1 cellular context compared by ENCODE assay signal in genomic region chr16:11583171-11583570, GRCh38.
TF ChIP-seq lines count a peak whose summit lies in the region.

No MANE protein-coding gene starts in this region.

TF ChIP-seq in H1, 55 proteins besides CTCF, POLR2A, EP300 and RAD21:
- TF ChIP-seq FOSL1 (IDR thresholded peaks at IDR 0.05; ENCODE audit: insufficient read depth, low read depth, low read length): no peak
- TF ChIP-seq TEAD4 (IDR thresholded peaks at IDR 0.05; ENCODE audit: low read depth, low read length): no peak
- no peak for TF ChIP-seq BRCA1 (IDR thresholded peaks at IDR 0.05; ENCODE audit: low read depth, low read length)
- TF ChIP-seq KDM4A (IDR thresholded peaks at IDR 0.05; ENCODE audit: low read depth, low read length, severe bottlenecking): no peak
- no peak for TF ChIP-seq POU5F1 (IDR thresholded peaks at IDR 0.05; ENCODE audit: low read depth, low read length)
- no peak for TF ChIP-seq SIX5 (IDR thresholded peaks at IDR 0.05; ENCODE audit: low read depth, low read length)
- no peak for TF ChIP-seq GABPA (IDR thresholded peaks at IDR 0.05; ENCODE audit: borderline replicate concordance, insufficient read depth, low read length)
- TF ChIP-seq MAFK (IDR thresholded peaks at IDR 0.05; ENCODE audit: low read depth, low read length): no peak
- no peak for TF ChIP-seq KDM1A (IDR thresholded peaks at IDR 0.05; ENCODE audit: borderline replicate concordance, low read length)
- no peak for TF ChIP-seq TAF7 (optimal IDR thresholded peaks at IDR 0.05; ENCODE audit: borderline replicate concordance, low read depth, low read length)
- TF ChIP-seq SAP30 (IDR thresholded peaks at IDR 0.05; ENCODE audit: insufficient read depth, insufficient replicate concordance, low read length): no peak
- TF ChIP-seq PHF8 (conservative IDR thresholded peaks at IDR 0.05; ENCODE audit: low read depth, low read length): no peak
